ENCODE assay signal across 13 cellular contexts in genomic region chr17:32314636-32315035, GRCh38. TPM values are rescaled to one million over a fixed set of nuclear protein-coding genes. Genes with fewer than 3 reads are reported as not detected.
DNase-seq lines count a peak whose midpoint lies in the region; ATAC-seq, FAIRE-seq and TF ChIP-seq lines count a peak whose summit lies in the region.
"Had no signal": no experiment of that assay in that cellular context is flagged by ENCODE, and none has a peak within 500 bp of the region (broad histone marks: within the 10 kb centered on the region; RNA-seq: fewer than 3 reads in every experiment).

No MANE protein-coding gene starts in this region.

- no peak overlapping the region for H3K14ac ChIP-seq in H1 (ENCODE audit: insufficient read length)

- H2AFZ ChIP-seq in H1 (ENCODE audit: low read length), result no peak overlapping the region
- H2AFZ ChIP-seq: GM23248 had no signal

- no peak overlapping the region for H2BK120ac ChIP-seq in H1 (replicated peaks; ENCODE audit: low read depth, low read length)

- H4K5ac ChIP-seq in H1 (ENCODE audit: insufficient read length, low read depth, low read length), result no peak overlapping the region

- FAIRE-seq in H1 (lab: Jason Lieb, UNC), result no peak
- FAIRE-seq: A549 had no signal

- H3K9me3 ChIP-seq in WERI-Rb-1 (ENCODE audit: severe bottlenecking) (no peaks in the 10 kb centered on the region), H1 (ENCODE audit: insufficient read depth in 2 of 2, low read depth in 1 of 2, low read length in 1 of 2) (no peaks in the 10 kb centered on the region)
- H3K9me3 ChIP-seq: A549, BE2C had no signal

- no peaks in the 10 kb centered on the region for H3K79me1 ChIP-seq in H1 (ENCODE audit: low read depth, low read length)

- H4K20me1 ChIP-seq in H1 (replicated peaks in 1 of 2; ENCODE audit: control insufficient read depth in 1 of 2, insufficient read depth in 2 of 2, low read length in 2 of 2), result no peaks in the 10 kb centered on the region

- TF ChIP-seq RAD21 in H1 (IDR thresholded peaks at IDR 0.05 in 1 of 2, conservative IDR thresholded peaks at IDR 0.05 in 1 of 2; ENCODE audit: low read depth in 2 of 2, low read length in 2 of 2), result no peak

- H3K27ac ChIP-seq in WERI-Rb-1 (peak overlapping the region; percentile 71), H1 (ENCODE audit: low read depth, low read length) (no peak overlapping the region)
- H3K27ac ChIP-seq: A549, C4-2B, GM23248 had no signal

- H2BK20ac ChIP-seq in H1 (ENCODE audit: low read length), result no peak overlapping the region

- H3K27me3 Mint-ChIP-seq in stimulated activated memory B cell treated with anti-CD40 and anti-IgM and Interleukin-4, amounts not matched to agents 10 μg/mL and 1 μg/mL and 100 μg/mL, for 72 hours, result peaks cover 13% of the 10 kb centered on the region

- TF ChIP-seq POLR2A in H1 (IDR thresholded peaks at IDR 0.05; ENCODE audit: control extremely low read depth in 1 of 2, low read depth in 2 of 2, low read length in 2 of 2), result no peak

- ATAC-seq in stimulated activated memory B cell treated with anti-CD40 and anti-IgM and Interleukin-4, amounts not matched to agents 10 μg/mL and 1 μg/mL and 100 μg/mL, for 72 hours, result no peak
- ATAC-seq: A549 had no signal

- H2BK15ac ChIP-seq in H1 (ENCODE audit: low read length), result no peak overlapping the region; the same call in 1 of the 2 replicates

- H2AK5ac ChIP-seq in H1 (ENCODE audit: low read depth, low read length), result no peak overlapping the region

- no peak overlapping the region for H4K8ac ChIP-seq in H1 (ENCODE audit: extremely low read depth, insufficient read depth, low read length)

- H3K4me2 ChIP-seq in H1 (ENCODE audit: insufficient read depth in 1 of 2, low read depth in 2 of 2, low read length in 2 of 2), result no peak overlapping the region
- H3K4me2 ChIP-seq: A549 had no signal

- no peak overlapping the region for H3K56ac ChIP-seq in H1 (replicated peaks; ENCODE audit: insufficient read length, low read depth, low read length)

- H3K27ac Mint-ChIP-seq in stimulated activated memory B cell treated with anti-CD40 and anti-IgM and Interleukin-4, amounts not matched to agents 10 μg/mL and 1 μg/mL and 100 μg/mL, for 72 hours, result no peak overlapping the region

- peak; percentile 45 for DNase-seq in NCI-H1694 (lab: John Stamatoyannopoulos, UW)
- peak; percentile 81 for DNase-seq in NCI-H2171 treated with DMSO at 0.1 percent for 48 hours (lab: John Stamatoyannopoulos, UW)
- no peak for DNase-seq in WERI-Rb-1
- DNase-seq in H1 (ENCODE audit: low read depth in 1 of 2, low spot score in 2 of 2), result no peak
- DNase-seq in NCI-H2227 (lab: John Stamatoyannopoulos, UW; ENCODE audit: unreplicated experiment), result no peak
- no peak for DNase-seq in NK-92 treated with Interleukin-12 subunit alpha and Interleukin-12 subunit beta, amount 100 ng/mL, for 24 hours (lab: John Stamatoyannopoulos, UW)
- DNase-seq: BE2C; CD4-positive, alpha-beta memory T cell; GM23248; H7 had no signal

- POLR2A ChIA-PET in H1 (lab: Charles Lee; ENCODE audit: partially characterized antibody), result no interaction called here

- H3K18ac ChIP-seq in H1 (ENCODE audit: extremely low read depth, low read length), result no peak overlapping the region; the same call in none of the 2 replicates

- H3K36me3 ChIP-seq in WERI-Rb-1 (peaks cover 33% of the 10 kb centered on the region), H1 (ENCODE audit: control insufficient read depth in 2 of 4, insufficient read depth in 4 of 4, low read length in 3 of 4) (peaks cover 0 to 5% (median 0%) of the 10 kb centered on the region in 4 experiments; a peak in 1 of 8 replicates)
- H3K36me3 ChIP-seq: BE2C had no signal

- H2BK12ac ChIP-seq in H1 (ENCODE audit: low read depth, low read length), result peak overlapping the region; percentile 7; the same call in 1 of the 2 replicates

- H3K4me1 ChIP-seq in H1 (replicated peaks in 1 of 4; ENCODE audit: control insufficient read depth in 3 of 4, insufficient read depth in 4 of 4, low read length in 3 of 4), result peaks cover 2 to 7% (median 5%) of the 10 kb centered on the region in 4 experiments
- H3K4me1 ChIP-seq: A549 had no signal

- peaks cover 11% of the 10 kb centered on the region for H3K4me1 Mint-ChIP-seq in stimulated activated memory B cell treated with anti-CD40 and anti-IgM and Interleukin-4, amounts not matched to agents 10 μg/mL and 1 μg/mL and 100 μg/mL, for 72 hours

- no peak overlapping the region for H3K9ac ChIP-seq in H1 (replicated peaks in 1 of 4; ENCODE audit: extremely low read depth in 1 of 4, low read depth in 3 of 4, low read length in 3 of 4)
- H3K9ac ChIP-seq: GM23248 had no signal

- WGBS in H1 (ENCODE audit: extremely low coverage in 1 of 2, insufficient coverage in 1 of 2, insufficient read length in 1 of 2, insufficient replicate concordance in 2 of 2, low coverage in 1 of 2, low lambda C conversion rate in 2 of 2, missing lambda C conversion rate in 1 of 2), 2 experiments, result 92% methylated on average over 6 of the region's 9 CpGs; no CpG with 5 or more reads in 1 of the 2 experiments

- H3K36me3 Mint-ChIP-seq in stimulated activated memory B cell treated with anti-CD40 and anti-IgM and Interleukin-4, amounts not matched to agents 10 μg/mL and 1 μg/mL and 100 μg/mL, for 72 hours, result no peaks in the 10 kb centered on the region
- H3K36me3 Mint-ChIP-seq: CD4-positive, alpha-beta memory T cell had no signal

- TF ChIP-seq CTCF in WERI-Rb-1 (IDR thresholded peaks at IDR 0.05; ENCODE audit: low read depth, low read length), result no peak
- TF ChIP-seq CTCF in H1 (IDR thresholded peaks at IDR 0.05; ENCODE audit: control extremely low read depth in 1 of 3, insufficient read depth in 1 of 3, low read depth in 1 of 3, low read length in 3 of 3), result no peak

- H2BK5ac ChIP-seq in H1 (ENCODE audit: low read depth, low read length), result no peak overlapping the region

- no peak for TF ChIP-seq EP300 in H1 (IDR thresholded peaks at IDR 0.05; ENCODE audit: borderline replicate concordance in 1 of 2, low read depth in 2 of 2, low read length in 2 of 2)

- H3K27me3 ChIP-seq in WERI-Rb-1 (ENCODE audit: insufficient read depth, low read depth, severe bottlenecking) (no peaks in the 10 kb centered on the region), H1 (replicated peaks in 1 of 4; ENCODE audit: control insufficient read depth in 3 of 4, extremely low read depth in 1 of 4, insufficient read depth in 3 of 4, low read length in 3 of 4) (no peaks in the 10 kb centered on the region)
- H3K27me3 ChIP-seq: BE2C had no signal

- H3K4me3 ChIP-seq in WERI-Rb-1 (ENCODE audit: low read depth, low read length) (no peak overlapping the region), H1 (ENCODE audit: extremely low read depth in 1 of 4, insufficient read depth in 2 of 4, low read depth in 3 of 4, low read length in 4 of 4) (no peak overlapping the region)
- H3K4me3 ChIP-seq: A549, GM23248 had no signal

- no peaks in the 10 kb centered on the region for H3K79me2 ChIP-seq in H1 (ENCODE audit: control insufficient read depth in 1 of 2, insufficient read depth in 2 of 2, low read length in 2 of 2)

- no peak overlapping the region for H4K91ac ChIP-seq in H1 (replicated peaks; ENCODE audit: insufficient read length, low read length)

- 0 out of 2 replicates have a peak, but pooled peaks cover 2% of the 10 kb centered on the region for H3K23me2 ChIP-seq in H1 (ENCODE audit: low read depth, low read length)

- H3K23ac ChIP-seq in H1 (ENCODE audit: insufficient read length), result no peak overlapping the region

- CTCF ChIA-PET in H1 (lab: Charles Lee; ENCODE audit: partially characterized antibody), result interaction anchor here (13.3 kb wide), 1 partner anchor 58 kb away, joined by 170 read pairs; no protein-coding TSS in a partner anchor

- H3K4me3 Mint-ChIP-seq in stimulated activated memory B cell treated with anti-CD40 and anti-IgM and Interleukin-4, amounts not matched to agents 10 μg/mL and 1 μg/mL and 100 μg/mL, for 72 hours, result no peak overlapping the region
- H3K4me3 Mint-ChIP-seq: CD4-positive, alpha-beta memory T cell had no signal

- H3K4ac ChIP-seq in H1 (replicated peaks; ENCODE audit: insufficient read length, low read depth, low read length), result no peak overlapping the region

- H3K9me3 Mint-ChIP-seq in stimulated activated memory B cell treated with anti-CD40 and anti-IgM and Interleukin-4, amounts not matched to agents 10 μg/mL and 1 μg/mL and 100 μg/mL, for 72 hours, result no peaks in the 10 kb centered on the region
- H3K9me3 Mint-ChIP-seq: CD4-positive, alpha-beta memory T cell had no signal

RNA-seq across cellular contexts. Expression of gene C17orf75, which starts 27.3 kb away (rescaled TPM):
- total RNA-seq in H1 (2021; fragmentation: NEBNext Ultra II Directional; extraction: Animal tissue kit (Norgen Biotek cat#: 25700)), result 35.4 and 42.6 TPM in 2 replicates
- 12.0 and 15.8 TPM in 2 replicates for polyA plus RNA-seq in H1 (2011; rRNA removed)
- polyA plus RNA-seq in H1 (2011; cell fraction: cytosol; rRNA removed), result 28.3 TPM
- polyA plus RNA-seq in H1 (2011; cell fraction: nucleus; rRNA removed), result 17.9 TPM
- 27.6 to 38.1 TPM (median 37.1 TPM) in 4 replicates for polyA plus RNA-seq in H1 (2012, experiment 1 of 2)
- polyA plus RNA-seq in H1 (2012, experiment 2 of 2), result 5.0 TPM
- 29.9 TPM for polyA plus RNA-seq in H1 (2013, experiment 1 of 2)
- 28.1 TPM for polyA plus RNA-seq in H1 (2013, experiment 2 of 2)
- polyA minus RNA-seq in H1 (2011; rRNA and poly(A)+ RNA removed), result 19.6 and 23.2 TPM in 2 replicates
- 16.4 TPM for polyA minus RNA-seq in H1 (2011; cell fraction: cytosol; rRNA and poly(A)+ RNA removed)
- polyA minus RNA-seq in H1 (2011; cell fraction: nucleus; rRNA and poly(A)+ RNA removed), result 21.9 TPM

RNA-seq across cellular contexts. Expression of gene ZNF207, which starts 35.3 kb away (rescaled TPM):
- total RNA-seq in H1 (2021; fragmentation: NEBNext Ultra II Directional; extraction: Animal tissue kit (Norgen Biotek cat#: 25700)), result 254 and 268 TPM in 2 replicates
- 214 and 286 TPM in 2 replicates for polyA plus RNA-seq in H1 (2011; rRNA removed)
- 246 TPM for polyA plus RNA-seq in H1 (2011; cell fraction: cytosol; rRNA removed)
- polyA plus RNA-seq in H1 (2011; cell fraction: nucleus; rRNA removed), result 286 TPM
- 183 to 222 TPM (median 202 TPM) in 4 replicates for polyA plus RNA-seq in H1 (2012, experiment 1 of 2)
- 68.0 TPM for polyA plus RNA-seq in H1 (2012, experiment 2 of 2)
- polyA plus RNA-seq in H1 (2013, experiment 1 of 2), result 185 TPM
- polyA plus RNA-seq in H1 (2013, experiment 2 of 2), result 175 TPM
- polyA minus RNA-seq in H1 (2011; rRNA and poly(A)+ RNA removed), result 453 and 460 TPM in 2 replicates
- polyA minus RNA-seq in H1 (2011; cell fraction: cytosol; rRNA and poly(A)+ RNA removed), result 181 TPM
- 307 TPM for polyA minus RNA-seq in H1 (2011; cell fraction: nucleus; rRNA and poly(A)+ RNA removed)

RNA-seq across cellular contexts. Expression of gene RHBDL3, which starts 49.0 kb away (rescaled TPM):
- 11.8 and 12.2 TPM in 2 replicates for total RNA-seq in H1 (2021; fragmentation: NEBNext Ultra II Directional; extraction: Animal tissue kit (Norgen Biotek cat#: 25700))
- polyA plus RNA-seq in H1 (2011; rRNA removed), result 9.6 and 15.9 TPM in 2 replicates
- 12.9 TPM for polyA plus RNA-seq in H1 (2011; cell fraction: cytosol; rRNA removed)
- polyA plus RNA-seq in H1 (2011; cell fraction: nucleus; rRNA removed), result 19.8 TPM
- 10.2 to 14.8 TPM (median 13.4 TPM) in 4 replicates for polyA plus RNA-seq in H1 (2012, experiment 1 of 2)
- polyA plus RNA-seq in H1 (2012, experiment 2 of 2), result 8.6 TPM
- polyA plus RNA-seq in H1 (2013, experiment 1 of 2), result 2.7 TPM
- 2.7 TPM for polyA plus RNA-seq in H1 (2013, experiment 2 of 2)
- polyA minus RNA-seq in H1 (2011; rRNA and poly(A)+ RNA removed), result 15.4 and 19.0 TPM in 2 replicates
- 8.8 TPM for polyA minus RNA-seq in H1 (2011; cell fraction: cytosol; rRNA and poly(A)+ RNA removed)
- polyA minus RNA-seq in H1 (2011; cell fraction: nucleus; rRNA and poly(A)+ RNA removed), result 12.4 TPM
- total RNA-seq: CD4-positive, alpha-beta memory T cell had no signal
- polyA plus RNA-seq: CD4-positive, alpha-beta memory T cell had no signal

Comparison
In these comparisons a context has a peak if more than half of its experiments do, and no peak if none do; other contexts are left out.
1. DNase-seq: peak in NCI-H1694 (single experiment) and NCI-H2171 treated with DMSO at 0.1 percent for 48 hours (single experiment); none in WERI-Rb-1 (single experiment), H1 (0 of 2), NCI-H2227 (single experiment) and NK-92 treated with Interleukin-12 subunit alpha and Interleukin-12 subunit beta, amount 100 ng/mL, for 24 hours (single experiment).